In the genomic region with DNA sequence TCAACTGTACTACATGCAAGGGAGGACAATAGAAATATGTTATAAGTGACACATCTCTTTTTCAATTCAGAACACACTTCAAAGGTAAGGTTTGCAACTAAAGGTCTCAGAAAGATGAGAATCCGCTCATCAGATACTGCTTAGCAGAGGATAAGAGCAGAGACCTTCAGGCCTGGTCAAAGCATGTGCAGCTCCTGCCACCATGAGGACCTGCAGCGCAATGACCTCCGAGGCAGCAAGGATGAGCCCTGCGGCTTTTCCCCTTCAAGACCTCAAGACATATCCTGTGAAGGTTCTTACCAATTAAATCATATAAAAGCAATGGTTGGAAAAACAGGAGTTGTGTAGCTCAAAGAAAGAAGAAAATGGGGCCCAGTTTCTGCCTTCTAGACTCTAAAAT, we compare ENCODE assay signal across 11 cellular contexts.
DNase-seq lines count a peak whose midpoint lies in the region; ATAC-seq and TF ChIP-seq lines count a peak whose summit lies in the region.
"Had no signal": no experiment of that assay in that cellular context is flagged by ENCODE, and none has a peak within 500 bp of the region (broad histone marks: within the 10 kb centered on the region; RNA-seq: fewer than 3 reads in every experiment).

No MANE protein-coding gene starts in this region.

- H3K4me1 Mint-ChIP-seq in activated naive CD8-positive, alpha-beta T cell treated with anti-CD3 and anti-CD28 coated beads for 36 hours: no peaks in the 10 kb centered on the region
- H3K4me1 Mint-ChIP-seq: naive B cell had no signal

- H3K27me3 Mint-ChIP-seq in activated naive CD8-positive, alpha-beta T cell treated with anti-CD3 and anti-CD28 coated beads for 36 hours: peaks cover 4% of the 10 kb centered on the region

- peak; percentile 6 for DNase-seq in GM06990 (ENCODE audit: extremely low read depth, insufficient read length)
- DNase-seq in HT-29 (ENCODE audit: low spot score): peak; percentile 24
- peak; percentile 40 for DNase-seq in SK-N-DZ (ENCODE audit: low spot score)
- peak; percentile 6 for DNase-seq in midbrain (lab: John Stamatoyannopoulos, UW)
- no peak for DNase-seq in activated naive CD8-positive, alpha-beta T cell treated with anti-CD3 and anti-CD28 coated beads for 36 hours
- no peak for DNase-seq in NCI-H2029 (lab: John Stamatoyannopoulos, UW)
- DNase-seq in cerebellar nuclear complex (lab: John Stamatoyannopoulos, UW): no peak
- DNase-seq: activated T-cell treated with anti-CD3 and anti-CD28 coated beads, Interleukin-2, amount 50 U/mL, for 1 hour; naive B cell had no signal

- no peak for ATAC-seq in HG02973 (IDR thresholded peaks at IDR 0.05; ENCODE audit: unreplicated experiment)
- ATAC-seq: esophagus mucosa had no signal

- no peaks in the 10 kb centered on the region for H3K27me3 ChIP-seq in GM06990 (replicated peaks; ENCODE audit: control insufficient read depth, insufficient read depth, low read length)

- peaks cover 13% of the 10 kb centered on the region for H3K9me3 Mint-ChIP-seq in activated naive CD8-positive, alpha-beta T cell treated with anti-CD3 and anti-CD28 coated beads for 36 hours

- TF ChIP-seq CTCF in GM06990 (IDR thresholded peaks at IDR 0.05; ENCODE audit: insufficient read depth, low read length, poor library complexity, severe bottlenecking): peak; percentile 80

- no peaks in the 10 kb centered on the region for H3K36me3 ChIP-seq in GM06990 (ENCODE audit: control insufficient read depth, insufficient read depth, low read length)

- no peak overlapping the region for H3K27ac Mint-ChIP-seq in activated naive CD8-positive, alpha-beta T cell treated with anti-CD3 and anti-CD28 coated beads for 36 hours

- H3K36me3 Mint-ChIP-seq in activated naive CD8-positive, alpha-beta T cell treated with anti-CD3 and anti-CD28 coated beads for 36 hours: no peaks in the 10 kb centered on the region

- no peak overlapping the region for H3K4me3 ChIP-seq in GM06990 (replicated peaks; ENCODE audit: low read depth, low read length)

- no peak overlapping the region for H3K4me3 Mint-ChIP-seq in activated naive CD8-positive, alpha-beta T cell treated with anti-CD3 and anti-CD28 coated beads for 36 hours
- H3K4me3 Mint-ChIP-seq: naive B cell had no signal

Comparison
In these comparisons a context has a peak if more than half of its experiments do, and no peak if none do; other contexts are left out.
1. DNase-seq: peak in GM06990 (single experiment), HT-29 (single experiment), SK-N-DZ (single experiment) and midbrain (single experiment); none in activated naive CD8-positive, alpha-beta T cell treated with anti-CD3 and anti-CD28 coated beads for 36 hours (single experiment), NCI-H2029 (single experiment) and cerebellar nuclear complex (0 of 2).